ENCODE assay signal across 25 cellular contexts in genomic region chr13:50610238-50610637, GRCh38.
DNase-seq lines count a peak whose midpoint lies in the region; ATAC-seq, FAIRE-seq and TF ChIP-seq lines count a peak whose summit lies in the region.
"Had no signal": no experiment of that assay in that cellular context is flagged by ENCODE, and none has a peak within 500 bp of the region (broad histone marks: within the 10 kb centered on the region; RNA-seq: fewer than 3 reads in every experiment).

No MANE protein-coding gene starts in this region.

- H3K9me3 ChIP-seq in Loucy (ENCODE audit: insufficient read depth, low read depth, low read length) (no peaks in the 10 kb centered on the region), K562 (replicated peaks; ENCODE audit: control insufficient read depth, insufficient read depth, low read depth, low read length) (no peaks in the 10 kb centered on the region)
- H3K9me3 ChIP-seq: BE2C had no signal

- H3K9me2 ChIP-seq in Loucy (replicated peaks; ENCODE audit: low read depth, low read length): no peaks in the 10 kb centered on the region

- H3K27me3 Mint-ChIP-seq in nephron (ENCODE audit: low read depth): no peaks in the 10 kb centered on the region
- H3K27me3 Mint-ChIP-seq in progenitor cell of endocrine pancreas: peaks cover 4% of the 10 kb centered on the region

- H3K79me2 ChIP-seq in Loucy (ENCODE audit: insufficient read depth, low read length) (peaks cover 3% of the 10 kb centered on the region; the same call in 1 of the 2 replicates), K562 (ENCODE audit: control insufficient read depth, insufficient read depth, low read length) (no peaks in the 10 kb centered on the region)

- no peaks in the 10 kb centered on the region for H4K20me1 ChIP-seq in Loucy (ENCODE audit: insufficient read depth, low read length, poor library complexity, severe bottlenecking)
- no peaks in the 10 kb centered on the region for H4K20me1 ChIP-seq in K562 (replicated peaks; ENCODE audit: control insufficient read depth, insufficient read depth, low read length)
- H4K20me1 ChIP-seq: BLaER1 had no signal

- H3K36me3 ChIP-seq in Loucy (ENCODE audit: insufficient read depth, low read length): no peaks in the 10 kb centered on the region
- no peaks in the 10 kb centered on the region for H3K36me3 ChIP-seq in K562 (ENCODE audit: control insufficient read depth, insufficient read depth, low read length)
- H3K36me3 ChIP-seq: BE2C, BLaER1 had no signal

- CTCF ChIA-PET in K562 (lab: Yijun Ruan, JAX; ENCODE audit: low intra/inter-chr PET ratio): no interaction called here

- intact Hi-C loops in K562 (cut with micrococcal nuclease): loop anchor here (5.0 to 10.0 kb wide), 3 partner anchors 98 to 615 kb away; partner anchors contain the start of gene TRIM13

- ATAC-seq in K562 (no peak), HG03280 (IDR thresholded peaks at IDR 0.05; ENCODE audit: unreplicated experiment) (no peak), HG03159 (IDR thresholded peaks at IDR 0.05; ENCODE audit: unreplicated experiment) (no peak), GM19452 (IDR thresholded peaks at IDR 0.05; ENCODE audit: unreplicated experiment) (no peak)
- ATAC-seq: GM12878 had no signal

- POLR2A ChIA-PET in K562 (lab: Yijun Ruan, JAX): no interaction called here

- H2AFZ ChIP-seq in Loucy (ENCODE audit: low read length) (no peak overlapping the region), K562 (ENCODE audit: low read depth, low read length) (no peak overlapping the region)

- H3K4me1 ChIP-seq in Loucy (ENCODE audit: insufficient read depth, low read length, poor library complexity, severe bottlenecking) (peaks cover 38% of the 10 kb centered on the region), K562 (replicated peaks in 1 of 2; ENCODE audit: control insufficient read depth in 2 of 2, insufficient read depth in 2 of 2, low read length in 2 of 2) (peaks cover 3 to 31% of the 10 kb centered on the region in 2 experiments; a peak in 3 of 5 replicates)
- H3K4me1 ChIP-seq: BE2C had no signal

- no peaks in the 10 kb centered on the region for H3K9me3 Mint-ChIP-seq in nephron
- H3K9me3 Mint-ChIP-seq in progenitor cell of endocrine pancreas (ENCODE audit: low read depth): no peaks in the 10 kb centered on the region
- H3K9me3 Mint-ChIP-seq: CD14-positive monocyte; CD4-positive, alpha-beta memory T cell; CD8-positive, alpha-beta memory T cell had no signal

- TF ChIP-seq CTCF in Loucy (conservative IDR thresholded peaks at IDR 0.05; ENCODE audit: low read length): no peak
- TF ChIP-seq CTCF in K562 (IDR thresholded peaks at IDR 0.05 in 2 of 3, conservative IDR thresholded peaks at IDR 0.05 in 1 of 3; ENCODE audit: insufficient read depth in 2 of 3, low read depth in 1 of 3, low read length in 3 of 3): no peak
- TF ChIP-seq CTCF in nephron (IDR thresholded peaks at IDR 0.05; ENCODE audit: unreplicated experiment in 3 of 3): no peak
- no peak for TF ChIP-seq CTCF in progenitor cell of endocrine pancreas (IDR thresholded peaks at IDR 0.05; ENCODE audit: unreplicated experiment)

- H3F3A ChIP-seq in Loucy (ENCODE audit: low read depth): no peaks in the 10 kb centered on the region

- WGBS in K562 (ENCODE audit: insufficient coverage, low coverage, missing lambda C conversion rate): 44% methylated on average over 2 of the region's 2 CpGs

- H3K27me3 ChIP-seq in Loucy (ENCODE audit: insufficient read depth, low read length, poor library complexity, severe bottlenecking) (no peaks in the 10 kb centered on the region), K562 (ENCODE audit: control insufficient read depth in 2 of 2, insufficient read depth in 2 of 2, low read length in 2 of 2) (no peaks in the 10 kb centered on the region)
- H3K27me3 ChIP-seq: BE2C, BLaER1 had no signal

- H3K4me3 ChIP-seq in Loucy (ENCODE audit: low read length, poor library complexity, severe bottlenecking) (no peak overlapping the region), K562 (no peak overlapping the region)
- H3K4me3 ChIP-seq: BLaER1, GM12878 had no signal

- H3K9ac ChIP-seq in Loucy (ENCODE audit: low read depth, low read length, poor library complexity, severe bottlenecking): no peak overlapping the region
- no peak overlapping the region for H3K9ac ChIP-seq in K562 (ENCODE audit: insufficient read depth in 1 of 2, low read depth in 2 of 2, low read length in 2 of 2)
- H3K9ac ChIP-seq: BLaER1 had no signal

- H3K4me1 Mint-ChIP-seq in nephron (peaks cover 46% of the 10 kb centered on the region), progenitor cell of endocrine pancreas (ENCODE audit: low read depth) (peaks cover 6% of the 10 kb centered on the region)

- H3K36me3 Mint-ChIP-seq in nephron (ENCODE audit: low read depth) (no peaks in the 10 kb centered on the region), progenitor cell of endocrine pancreas (ENCODE audit: insufficient read depth) (no peaks in the 10 kb centered on the region)
- H3K36me3 Mint-ChIP-seq: CD14-positive monocyte; CD4-positive, alpha-beta memory T cell; CD4-positive, CD25-positive, alpha-beta regulatory T cell; CD8-positive, alpha-beta memory T cell had no signal

- DNase-seq in K562 (ENCODE audit: extremely low read depth in 1 of 4, low spot score in 3 of 4) (no peak), progenitor cell of endocrine pancreas (ENCODE audit: low spot score, unreplicated experiment) (no peak)
- DNase-seq: 8988T; ACHN; BE2C; C1 segment of cervical spinal cord; CD4-positive, alpha-beta memory T cell; CD4-positive, CD25-positive, alpha-beta regulatory T cell; CD8-positive, alpha-beta memory T cell; COR-L47; DMS 273 treated with DMSO at 0.1 percent for 48 hours; DMS79 treated with DMSO at 0.1 percent for 48 hours; EL; GDM1 had no signal

- TF ChIP-seq EP300 in K562 (IDR thresholded peaks at IDR 0.05; ENCODE audit: low read length): no peak

- H3K4me3 Mint-ChIP-seq in nephron (peak overlapping the region in 1 of 3 experiments; percentile 22), progenitor cell of endocrine pancreas (ENCODE audit: low read depth) (no peak overlapping the region)
- H3K4me3 Mint-ChIP-seq: CD14-positive monocyte; CD4-positive, alpha-beta memory T cell; CD4-positive, CD25-positive, alpha-beta regulatory T cell had no signal

- FAIRE-seq in K562 (lab: Jason Lieb, UNC): no peak
- FAIRE-seq: A204.1, GM12878, GM12892, GM18507 had no signal

- in situ Hi-C loops in K562 (cut with MboI): no loop called here

- no peaks in the 10 kb centered on the region for H3K9me1 ChIP-seq in K562 (ENCODE audit: control insufficient read depth, insufficient read depth, low read length)

- TF ChIP-seq POLR2A in K562 (conservative IDR thresholded peaks at IDR 0.05): no peak

- no TSS peak for BruUV-seq in K562 (replicated peaks; lab: Mats Ljungman, UMichigan)

- TF ChIP-seq RAD21 in K562 (CRISPR knock-in tag; conservative IDR thresholded peaks at IDR 0.05 in 1 of 2, IDR thresholded peaks at IDR 0.05 in 1 of 2): no peak

- H3K27ac Mint-ChIP-seq in nephron (peak overlapping the region; percentile 17 to 66 (median 19)), progenitor cell of endocrine pancreas (no peak overlapping the region)
- H3K27ac Mint-ChIP-seq: CD14-positive monocyte; CD4-positive, alpha-beta memory T cell; CD4-positive, CD25-positive, alpha-beta regulatory T cell; CD8-positive, alpha-beta memory T cell had no signal

- peak overlapping the region; percentile 49 for H3K4me2 ChIP-seq in Loucy (ENCODE audit: low read depth, low read length, poor library complexity, severe bottlenecking)
- no peak overlapping the region for H3K4me2 ChIP-seq in K562 (ENCODE audit: insufficient read depth, low read length)

- H3K27ac ChIP-seq in K562 (ENCODE audit: extremely low read depth, low read depth, low read length): no peak overlapping the region
- H3K27ac ChIP-seq: BLaER1 had no signal

TF ChIP-seq in K562, 482 proteins besides CTCF, POLR2A, EP300 and RAD21:
- no peak for TF ChIP-seq HOXB6 (CRISPR knock-in tag; IDR thresholded peaks at IDR 0.05; ENCODE audit: borderline replicate concordance)
- TF ChIP-seq CEBPG (CRISPR knock-in tag; IDR thresholded peaks at IDR 0.05): no peak
- TF ChIP-seq CEBPG (tag; conservative IDR thresholded peaks at IDR 0.05 in 1 of 2, IDR thresholded peaks at IDR 0.05 in 1 of 2): no peak
- TF ChIP-seq HCFC1 (IDR thresholded peaks at IDR 0.05; ENCODE audit: low read depth, low read length): no peak
- TF ChIP-seq DACH1 (IDR thresholded peaks at IDR 0.05; ENCODE audit: partially characterized antibody): no peak
- TF ChIP-seq ZNF239 (CRISPR knock-in tag; IDR thresholded peaks at IDR 0.05): peak; percentile 83
- TF ChIP-seq ZNF696 (CRISPR knock-in tag; conservative IDR thresholded peaks at IDR 0.05): no peak
- TF ChIP-seq NFE2 (IDR thresholded peaks at IDR 0.05; ENCODE audit: low read depth): no peak
- no peak for TF ChIP-seq TGIF2 (CRISPR knock-in tag; IDR thresholded peaks at IDR 0.05)
- 0 out of 2 replicates have a peak, but pooled peaks have one; percentile 36 for TF ChIP-seq ZKSCAN1 (IDR thresholded peaks at IDR 0.05; ENCODE audit: low read depth, low read length)
- TF ChIP-seq HES1 (IDR thresholded peaks at IDR 0.05; ENCODE audit: low read depth): no peak
- TF ChIP-seq ASH1L (IDR thresholded peaks at IDR 0.05; ENCODE audit: borderline replicate concordance, low read depth, partially characterized antibody): no peak
- TF ChIP-seq TCF15 (CRISPR knock-in tag; IDR thresholded peaks at IDR 0.05): no peak
- no peak for TF ChIP-seq NR0B1 (IDR thresholded peaks at IDR 0.05; ENCODE audit: partially characterized antibody)
- no peak for TF ChIP-seq SAFB (IDR thresholded peaks at IDR 0.05; ENCODE audit: borderline replicate concordance, low read depth, low read length)
